Comparison of ENCODE assay signal across 17 cellular contexts in genomic region chr15:57626713-57627440, GRCh38. TPM values are rescaled to one million over a fixed set of nuclear protein-coding genes. Genes with fewer than 3 reads are reported as not detected.
"Had no signal": no experiment of that assay in that cellular context is flagged by ENCODE, and none has a peak within 500 bp of the region (broad histone marks: within the 10 kb centered on the region; RNA-seq: fewer than 3 reads in every experiment).

No MANE protein-coding gene starts in this region.

- H3K27me3 ChIP-seq: cardiac muscle cell, sigmoid colon had no signal

- H3K9me3 ChIP-seq: prostate gland, sigmoid colon had no signal

- ATAC-seq: activated CD4-positive, alpha-beta T cell treated with anti-CD3 and anti-CD28 coated beads for 36 hours; activated CD8-positive, alpha-beta T cell treated with anti-CD3 and anti-CD28 coated beads for 36 hours; effector memory CD8-positive, alpha-beta T cell; natural killer cell treated with Interleukin-12 subunit alpha and Interleukin-12 subunit beta and Interleukin-15 and Interleukin-18, amount 100 ng/mL, for 72 hours; T-cell had no signal

- H3K4me3 ChIP-seq: cardiac muscle cell, prostate gland, sigmoid colon had no signal

- H3K36me3 ChIP-seq: prostate gland, sigmoid colon had no signal

- DNase-seq: activated CD4-positive, alpha-beta T cell treated with anti-CD3 and anti-CD28 coated beads for 36 hours; activated CD8-positive, alpha-beta T cell treated with anti-CD3 and anti-CD28 coated beads for 36 hours; activated naive CD4-positive, alpha-beta T cell treated with Interleukin-2 at 50 U/mL for 16 hours; cortex of kidney; effector memory CD8-positive, alpha-beta T cell; hypothalamus; kidney glomerular epithelial cell; sigmoid colon; stimulated activated CD4-positive, alpha-beta T cell treated with anti-CD3 and anti-CD28 coated beads, Interleukin-12 subunit alpha, Interleukin-12 subunit beta, amount 100 ng/mL, for 4 hours; stimulated activated naive CD4-positive, alpha-beta T cell; T-cell; T1000; trophoblast cell had no signal

- H3K27ac ChIP-seq: cardiac muscle cell, prostate gland, VCaP had no signal

- H3K4me1 ChIP-seq: prostate gland had no signal

RNA-seq across cellular contexts. Expression of gene MYZAP, which starts 35.2 kb away (rescaled TPM):
- total RNA-seq: activated CD8-positive, alpha-beta T cell treated with anti-CD3 and anti-CD28 coated beads for 36 hours; natural killer cell treated with Interleukin-12 subunit alpha and Interleukin-12 subunit beta and Interleukin-15 and Interleukin-18, amount 100 ng/mL, for 72 hours had no signal
